12 cellular contexts compared by ENCODE assay signal in genomic region chr1:202214089-202214843, GRCh38. TPM values are rescaled to one million over a fixed set of nuclear protein-coding genes. Genes with fewer than 3 reads are reported as not detected.
DNase-seq lines count a peak whose midpoint lies in the region; ATAC-seq, FAIRE-seq and TF ChIP-seq lines count a peak whose summit lies in the region.
"Had no signal": no experiment of that assay in that cellular context is flagged by ENCODE, and none has a peak within 500 bp of the region (broad histone marks: within the 10 kb centered on the region; RNA-seq: fewer than 3 reads in every experiment).

No MANE protein-coding gene starts in this region.

- intact Hi-C loops in endothelial cell of umbilical vein (cut with micrococcal nuclease) (no loop called here), natural killer cell (cut with micrococcal nuclease) (no loop called here), posterior vena cava (cut with DNase I) (no loop called here)

- peak; percentile 18 for DNase-seq in ACHN
- DNase-seq in MG63, result peak; percentile 33
- no peak for DNase-seq in endothelial cell of umbilical vein (ENCODE audit: low read depth, low spot score)
- no peak for DNase-seq in natural killer cell
- DNase-seq in activated naive CD4-positive, alpha-beta T cell treated with anti-CD3 and anti-CD28 coated beads, Interleukin-2, amount 10 ng/mL, durations not matched to agents 7 days and 5 days, result no peak
- no peak for DNase-seq in posterior vena cava (ENCODE audit: low spot score)
- DNase-seq: GDM1; naive B cell; stimulated activated naive B cell treated with anti-CD40 and anti-IgM and Interleukin-4, amounts not matched to agents 10 μg/mL and 1 μg/mL and 100 μg/mL, for 72 hours; T-helper 9 cell had no signal

- POLR2A ChIA-PET in endothelial cell of umbilical vein (lab: Charles Lee), result interaction anchor here (0.5 kb wide), 1 partner anchor 1091 kb away, joined by 3 read pairs; no protein-coding TSS in a partner anchor

- no peak overlapping the region for H3K27ac ChIP-seq in endothelial cell of umbilical vein (ENCODE audit: insufficient read depth, low read depth, low read length)

- peak overlapping the region in 1 of 2 donors; percentile 57 for H3K27ac Mint-ChIP-seq in natural killer cell
- no peak overlapping the region for H3K27ac Mint-ChIP-seq in activated naive CD4-positive, alpha-beta T cell treated with anti-CD3 and anti-CD28 coated beads, Interleukin-2, amount 10 ng/mL, durations not matched to agents 7 days and 5 days
- H3K27ac Mint-ChIP-seq: stimulated activated naive B cell treated with anti-CD40 and anti-IgM and Interleukin-4, amounts not matched to agents 10 μg/mL and 1 μg/mL and 100 μg/mL, for 72 hours had no signal

- peaks cover 11 to 13% of the 10 kb centered on the region in 2 donors for H3K27me3 Mint-ChIP-seq in natural killer cell (ENCODE audit: low read depth in 2 of 2)
- H3K27me3 Mint-ChIP-seq in activated naive CD4-positive, alpha-beta T cell treated with anti-CD3 and anti-CD28 coated beads, Interleukin-2, amount 10 ng/mL, durations not matched to agents 7 days and 5 days, result peaks cover 92% of the 10 kb centered on the region

- no peak for FAIRE-seq in endothelial cell of umbilical vein (lab: Jason Lieb, UNC)

- peaks cover 2% of the 10 kb centered on the region for H3K4me1 ChIP-seq in endothelial cell of umbilical vein (ENCODE audit: control insufficient read depth, extremely low read depth, insufficient read depth, low read length)

- H3K9me3 Mint-ChIP-seq in natural killer cell, result no peaks in the 10 kb centered on the region
- no peaks in the 10 kb centered on the region for H3K9me3 Mint-ChIP-seq in activated naive CD4-positive, alpha-beta T cell treated with anti-CD3 and anti-CD28 coated beads, Interleukin-2, amount 10 ng/mL, durations not matched to agents 7 days and 5 days
- H3K9me3 Mint-ChIP-seq: naive B cell; stimulated activated naive B cell treated with anti-CD40 and anti-IgM and Interleukin-4, amounts not matched to agents 10 μg/mL and 1 μg/mL and 100 μg/mL, for 72 hours had no signal

- H3K4me2 ChIP-seq in endothelial cell of umbilical vein (ENCODE audit: insufficient read depth, low read length), result peak overlapping the region; percentile 25

- H3K27me3 ChIP-seq in MG63 (peaks cover 42% of the 10 kb centered on the region), endothelial cell of umbilical vein (ENCODE audit: control insufficient read depth in 2 of 2, insufficient read depth in 2 of 2, low read length in 2 of 2) (peaks cover 47 to 56% of the 10 kb centered on the region in 2 experiments)

- peak overlapping the region; percentile 15 for H2AFZ ChIP-seq in endothelial cell of umbilical vein (ENCODE audit: low read depth, low read length)

- BruUV-seq in endothelial cell of umbilical vein (replicated peaks; lab: Mats Ljungman, UMichigan), result no TSS peak

- ATAC-seq in natural killer cell (peak in 2 of 3 donors; percentile 58 to 59), GM18873 (IDR thresholded peaks at IDR 0.05; ENCODE audit: low FRiP score, unreplicated experiment) (no peak), GM18861 (IDR thresholded peaks at IDR 0.05; ENCODE audit: unreplicated experiment) (no peak)

- H3K4me1 Mint-ChIP-seq in natural killer cell, result peaks cover 43 to 64% of the 10 kb centered on the region in 2 donors
- H3K4me1 Mint-ChIP-seq in activated naive CD4-positive, alpha-beta T cell treated with anti-CD3 and anti-CD28 coated beads, Interleukin-2, amount 10 ng/mL, durations not matched to agents 7 days and 5 days, result peaks cover 8% of the 10 kb centered on the region

- H3K36me3 Mint-ChIP-seq in natural killer cell, result no peaks in the 10 kb centered on the region
- H3K36me3 Mint-ChIP-seq in activated naive CD4-positive, alpha-beta T cell treated with anti-CD3 and anti-CD28 coated beads, Interleukin-2, amount 10 ng/mL, durations not matched to agents 7 days and 5 days, result peaks cover 2% of the 10 kb centered on the region
- H3K36me3 Mint-ChIP-seq: naive B cell; stimulated activated naive B cell treated with anti-CD40 and anti-IgM and Interleukin-4, amounts not matched to agents 10 μg/mL and 1 μg/mL and 100 μg/mL, for 72 hours had no signal

- dilution Hi-C loops in endothelial cell of umbilical vein (cut with MboI; ENCODE audit: extremely low pct_ligation_motif_present, low sequenced_read_pairs), result loop anchor here (25.0 kb wide), 1 partner anchor 98 kb away; no protein-coding TSS in a partner anchor

- H3K9me3 ChIP-seq in MG63 (no peaks in the 10 kb centered on the region), endothelial cell of umbilical vein (replicated peaks; ENCODE audit: control insufficient read depth, insufficient read depth, low read length) (no peaks in the 10 kb centered on the region)

- H3K36me3 ChIP-seq in MG63, result no peaks in the 10 kb centered on the region
- no peaks in the 10 kb centered on the region for H3K36me3 ChIP-seq in endothelial cell of umbilical vein (ENCODE audit: control insufficient read depth in 2 of 2, extremely low read depth in 1 of 2, insufficient read depth in 2 of 2, low read length in 2 of 2)

- in situ Hi-C loops in ACHN (cut with HindIII; ENCODE audit: low pct_ligation_motif_present, low pct_unique_long_range_greater_than_20kb, low sequenced_read_pairs), result loop anchor here (25.0 kb wide), 1 partner anchor 98 kb away; no protein-coding TSS in a partner anchor

- no peak overlapping the region for H3K9ac ChIP-seq in endothelial cell of umbilical vein (replicated peaks; ENCODE audit: extremely low read depth, insufficient read depth, low read length)

- CTCF ChIA-PET in endothelial cell of umbilical vein (lab: Charles Lee), result interaction anchor here (0.7 to 1.6 kb wide), 10 partner anchors 8 to 358 kb away, joined by 3 to 9 read pairs (median 5); partner anchors contain the start of gene LGR6
- CTCF ChIA-PET in activated naive CD4-positive, alpha-beta T cell treated with anti-CD3 and anti-CD28 coated beads, Interleukin-2, amount 10 ng/mL, durations not matched to agents 7 days and 5 days (lab: Charles Lee), result interaction anchor here (0.8 to 2.3 kb wide), 3 partner anchors 21 to 34 kb away, joined by 3 to 9 read pairs (median 7); partner anchors contain the start of gene LGR6

- H3K4me3 ChIP-seq in MG63 (no peak overlapping the region; the same call in 1 of the 2 replicates), endothelial cell of umbilical vein (replicated peaks in 1 of 3; ENCODE audit: insufficient read depth in 1 of 3, low read depth in 1 of 3, low read length in 3 of 3) (peak overlapping the region in 1 of 3 experiments; percentile 21)

- TF ChIP-seq CTCF in endothelial cell of umbilical vein (IDR thresholded peaks at IDR 0.05; ENCODE audit: extremely low read depth in 1 of 2, insufficient read depth in 1 of 2, low read depth in 1 of 2, low read length in 2 of 2), result no peak
- TF ChIP-seq CTCF in natural killer cell (IDR thresholded peaks at IDR 0.05), result no peak

- H3K4me3 Mint-ChIP-seq in natural killer cell, result peak overlapping the region; percentile 91
- H3K4me3 Mint-ChIP-seq in activated naive CD4-positive, alpha-beta T cell treated with anti-CD3 and anti-CD28 coated beads, Interleukin-2, amount 10 ng/mL, durations not matched to agents 7 days and 5 days, result no peak overlapping the region

- TF ChIP-seq POLR2A in endothelial cell of umbilical vein (IDR thresholded peaks at IDR 0.05; ENCODE audit: low read depth, low read length), result no peak

- H3K79me2 ChIP-seq in endothelial cell of umbilical vein (ENCODE audit: control insufficient read depth, insufficient read depth, low read length), result no peaks in the 10 kb centered on the region

- H4K20me1 ChIP-seq in endothelial cell of umbilical vein (replicated peaks; ENCODE audit: control insufficient read depth, extremely low read depth, insufficient read depth, low read length), result no peaks in the 10 kb centered on the region

- H3K9me1 ChIP-seq in endothelial cell of umbilical vein (replicated peaks; ENCODE audit: control insufficient read depth, extremely low read depth, insufficient read depth, low read length), result no peaks in the 10 kb centered on the region

TF ChIP-seq in endothelial cell of umbilical vein, 7 proteins besides CTCF, POLR2A, EP300 and RAD21 (continues in another document):
- TF ChIP-seq JUN (IDR thresholded peaks at IDR 0.05; ENCODE audit: borderline replicate concordance, insufficient read depth, insufficient read length, low read depth), result no peak
- no peak for TF ChIP-seq EZH2 (IDR thresholded peaks at IDR 0.05; ENCODE audit: borderline replicate concordance, low read depth, low read length, severe bottlenecking)
- no peak for TF ChIP-seq MYC (IDR thresholded peaks at IDR 0.05; ENCODE audit: low read depth, low read length)
- TF ChIP-seq MAX (IDR thresholded peaks at IDR 0.05; ENCODE audit: insufficient read depth, insufficient read length), result no peak
- no peak for TF ChIP-seq POLR2AphosphoS5 (IDR thresholded peaks at IDR 0.05; ENCODE audit: insufficient read depth, low read depth, low read length)

RNA-seq across cellular contexts. Expression of gene LGR6, which starts 20.7 kb away (rescaled TPM):
- total RNA-seq in MG63 (2014; rRNA removed; shearing (Covaris generic); ENCODE audit: low replicate concordance), result not detected in 2 replicates
- total RNA-seq in endothelial cell of umbilical vein, result not detected in 2 replicates
- not detected in 2 replicates for polyA plus RNA-seq in endothelial cell of umbilical vein
- polyA plus RNA-seq in endothelial cell of umbilical vein (2011; cell fraction: cytosol; rRNA removed), result not detected in 2 replicates
- 0.04 TPM in 1 of 2 replicates, not detected in the other for polyA plus RNA-seq in endothelial cell of umbilical vein (2011; cell fraction: nucleus; rRNA removed)
- 0.14 and 0.27 TPM in 2 replicates for polyA plus RNA-seq in endothelial cell of umbilical vein (2012)
- polyA minus RNA-seq in endothelial cell of umbilical vein, result not detected in 2 replicates
- not detected for polyA minus RNA-seq in endothelial cell of umbilical vein (2011; cell fraction: cytosol; rRNA and poly(A)+ RNA removed)
- not detected in 2 replicates for polyA minus RNA-seq in endothelial cell of umbilical vein (2011; cell fraction: nucleus; rRNA and poly(A)+ RNA removed)
- 10 to 100 TPM; 58.3 to 65.2 (median 60.9) TPM for total RNA-seq in natural killer cell
- total RNA-seq in posterior vena cava, result under 1 TPM; 0.28 to 0.43 TPM

RNA-seq across cellular contexts. Expression of gene PTPN7, which starts 53.9 kb away (rescaled TPM):
- total RNA-seq in MG63 (2014; rRNA removed; shearing (Covaris generic); ENCODE audit: low replicate concordance), result not detected in 2 replicates
- 0.86 and 1.9 TPM in 2 replicates for total RNA-seq in endothelial cell of umbilical vein
- polyA plus RNA-seq in endothelial cell of umbilical vein, result 1.8 and 2.4 TPM in 2 replicates
- 0.84 and 1.1 TPM in 2 replicates for polyA plus RNA-seq in endothelial cell of umbilical vein (2011; cell fraction: cytosol; rRNA removed)
- 1.1 and 1.5 TPM in 2 replicates for polyA plus RNA-seq in endothelial cell of umbilical vein (2011; cell fraction: nucleus; rRNA removed)
- polyA plus RNA-seq in endothelial cell of umbilical vein (2012), result 0.41 and 0.75 TPM in 2 replicates
- polyA minus RNA-seq in endothelial cell of umbilical vein, result 5.1 and 6.0 TPM in 2 replicates
- not detected for polyA minus RNA-seq in endothelial cell of umbilical vein (2011; cell fraction: cytosol; rRNA and poly(A)+ RNA removed)
- polyA minus RNA-seq in endothelial cell of umbilical vein (2011; cell fraction: nucleus; rRNA and poly(A)+ RNA removed), result 0.34 and 0.48 TPM in 2 replicates
- total RNA-seq in natural killer cell, result 100 to 1,000 TPM; 144 to 241 (median 196) TPM
- total RNA-seq in posterior vena cava, result 1 to 10 TPM; 1.2 to 2.2 TPM

Comparison
In these comparisons a context has a peak if more than half of its experiments do, and no peak if none do; other contexts are left out.
1. DNase-seq: peak in ACHN (single experiment) and MG63 (single experiment); none in endothelial cell of umbilical vein (single experiment), natural killer cell (single experiment), activated naive CD4-positive, alpha-beta T cell treated with anti-CD3 and anti-CD28 coated beads, Interleukin-2, amount 10 ng/mL, durations not matched to agents 7 days and 5 days (single experiment) and posterior vena cava (single experiment).
2. ATAC-seq: peak in natural killer cell (2 of 3); none in GM18873 (single experiment) and GM18861 (single experiment).
3. RNA of gene LGR6, which starts 20.7 kb away (total RNA-seq): 58.3 to 65.2 TPM in natural killer cell; 0.28 to 0.43 TPM in posterior vena cava, not detected in MG63 and not detected in endothelial cell of umbilical vein; every median in the first group is over 10 times any median in the second.
4. RNA of gene PTPN7, which starts 53.9 kb away (total RNA-seq): 144 to 241 TPM in natural killer cell; 1.2 to 2.2 TPM in posterior vena cava, 0.86 to 1.9 TPM in endothelial cell of umbilical vein and not detected in MG63; every median in the first group is over 10 times any median in the second.